8 cellular contexts compared by ENCODE assay signal in genomic region chr16:89216315-89217137, GRCh38. TPM values are rescaled to one million over a fixed set of nuclear protein-coding genes. Genes with fewer than 3 reads are reported as not detected.
DNase-seq lines count a peak whose midpoint lies in the region; ATAC-seq and TF ChIP-seq lines count a peak whose summit lies in the region.

No MANE protein-coding gene starts in this region.

- peak; percentile 85 for ATAC-seq in left lung
- no peak for ATAC-seq in HG02610 (IDR thresholded peaks at IDR 0.05; ENCODE audit: unreplicated experiment)

- peak; percentile 47 to 61 for TF ChIP-seq CTCF in left lung (IDR thresholded peaks at IDR 0.05)

- H3K4me3 ChIP-seq in BLaER1 treated with 17β-estradiol and CSF1 and Interleukin-3, amounts not matched to agents 10 nM and 100 nM: peak overlapping the region; percentile 77 to 98 (median 84)
- peak overlapping the region; percentile 87 to 95 for H3K4me3 ChIP-seq in left lung

- H3K9me3 ChIP-seq in BLaER1 treated with 17β-estradiol and CSF1 and Interleukin-3, amounts not matched to agents 10 nM and 100 nM (replicated peaks in 1 of 11): no peaks in the 10 kb centered on the region
- no peaks in the 10 kb centered on the region for H3K9me3 ChIP-seq in left lung

- H3K9ac ChIP-seq in BLaER1 treated with 17β-estradiol and CSF1 and Interleukin-3, amounts not matched to agents 10 nM and 100 nM: peak overlapping the region; percentile 87 to 95 (median 92)

- peaks cover 10 to 24% (median 20%) of the 10 kb centered on the region in 11 experiments for H3K36me3 ChIP-seq in BLaER1 treated with 17β-estradiol and CSF1 and Interleukin-3, amounts not matched to agents 10 nM and 100 nM
- peaks cover 0 to 7% of the 10 kb centered on the region in 2 donors for H3K36me3 ChIP-seq in left lung

- DNase-seq in H4 (ENCODE audit: low spot score) (peak; percentile 86), NCI-H446 treated with DMSO at 0.1 percent for 48 hours (lab: John Stamatoyannopoulos, UW) (peak; percentile 14), dermis blood vessel endothelial cell (peak; percentile 89), left lung (peak; percentile 85 to 89)
- peak; percentile 79 to 81 for DNase-seq in activated CD4-positive, alpha-beta T cell treated with anti-CD3 and anti-CD28 coated beads, Interleukin-2, amount 50 U/mL, for 4 hours
- DNase-seq in stimulated activated CD4-positive, alpha-beta T cell treated with anti-CD3 and anti-CD28 coated beads, Interleukin-1b, Interleukin-23, amount 100 ng/mL, for 48 hours: peak; percentile 75

- H4K20me1 ChIP-seq in BLaER1 treated with 17β-estradiol and CSF1 and Interleukin-3, amounts not matched to agents 10 nM and 100 nM: peaks cover 0 to 37% (median 7%) of the 10 kb centered on the region in 11 experiments; a peak in 9 of 22 replicates

- H3K4me2 ChIP-seq in BLaER1 treated with 17β-estradiol and CSF1 and Interleukin-3, amounts not matched to agents 10 nM and 100 nM: peak overlapping the region; percentile 85 to 97 (median 93)

- peak overlapping the region; percentile 85 to 94 (median 89); a peak in 21 of 22 replicates for H3K27ac ChIP-seq in BLaER1 treated with 17β-estradiol and CSF1 and Interleukin-3, amounts not matched to agents 10 nM and 100 nM
- H3K27ac ChIP-seq in left lung: peak overlapping the region; percentile 90 to 97

- no peaks in the 10 kb centered on the region for H3K27me3 ChIP-seq in BLaER1 treated with 17β-estradiol and CSF1 and Interleukin-3, amounts not matched to agents 10 nM and 100 nM
- H3K27me3 ChIP-seq in left lung: no peaks in the 10 kb centered on the region

- H3K4me1 ChIP-seq in BLaER1 treated with 17β-estradiol and CSF1 and Interleukin-3, amounts not matched to agents 10 nM and 100 nM: peaks cover 12 to 32% (median 25%) of the 10 kb centered on the region in 10 experiments
- peaks cover 12 to 30% of the 10 kb centered on the region in 2 donors for H3K4me1 ChIP-seq in left lung

- intact Hi-C loops in left lung (cut with DNase I): no loop called here

RNA-seq across cellular contexts. Expression of gene ZNF778, which starts 1.0 kb away (rescaled TPM):
- 2.6 and 11.0 TPM in 2 replicates for total RNA-seq in H4 (2014; rRNA removed; shearing (Covaris generic))
- total RNA-seq in dermis blood vessel endothelial cell (21.5 and 59.9 TPM in 2 replicates), left lung (1 to 10 TPM; 8.1 to 9.5 TPM)

RNA-seq across cellular contexts. Expression of gene SLC22A31, which starts 16.2 kb away (rescaled TPM):
- not detected in 2 replicates for total RNA-seq in H4 (2014; rRNA removed; shearing (Covaris generic))
- 0.23 TPM in 1 of 2 replicates, not detected in the other for total RNA-seq in dermis blood vessel endothelial cell
- 100 to 1,000 TPM; 171 to 283 TPM for total RNA-seq in left lung

RNA-seq across cellular contexts. Expression of gene CDH15, which starts 45.0 kb away (rescaled TPM):
- 0.17 TPM in 1 of 2 replicates, not detected in the other for total RNA-seq in H4 (2014; rRNA removed; shearing (Covaris generic))
- total RNA-seq in dermis blood vessel endothelial cell: 0.05 TPM in 1 of 2 replicates, not detected in the other
- total RNA-seq in left lung: 1 to 10 TPM; 1.6 to 4.2 TPM

Comparison
In these comparisons a context has a peak if more than half of its experiments do, and no peak if none do; other contexts are left out.
1. DNase-seq: peak in every context shown above with its lines; median percentile 89 in dermis blood vessel endothelial cell; 87 in left lung; 86 in H4; 80 in activated CD4-positive, alpha-beta T cell treated with anti-CD3 and anti-CD28 coated beads, Interleukin-2, amount 50 U/mL, for 4 hours; 75 in stimulated activated CD4-positive, alpha-beta T cell treated with anti-CD3 and anti-CD28 coated beads, Interleukin-1b, Interleukin-23, amount 100 ng/mL, for 48 hours; 14 in NCI-H446 treated with DMSO at 0.1 percent for 48 hours.
2. RNA of gene SLC22A31, which starts 16.2 kb away (total RNA-seq): 171 to 283 TPM in left lung; not detected in H4 and 0.23 TPM in dermis blood vessel endothelial cell; every median in the first group is over 100 times any median in the second.